19 cellular contexts compared by ENCODE assay signal in the genomic region with DNA sequence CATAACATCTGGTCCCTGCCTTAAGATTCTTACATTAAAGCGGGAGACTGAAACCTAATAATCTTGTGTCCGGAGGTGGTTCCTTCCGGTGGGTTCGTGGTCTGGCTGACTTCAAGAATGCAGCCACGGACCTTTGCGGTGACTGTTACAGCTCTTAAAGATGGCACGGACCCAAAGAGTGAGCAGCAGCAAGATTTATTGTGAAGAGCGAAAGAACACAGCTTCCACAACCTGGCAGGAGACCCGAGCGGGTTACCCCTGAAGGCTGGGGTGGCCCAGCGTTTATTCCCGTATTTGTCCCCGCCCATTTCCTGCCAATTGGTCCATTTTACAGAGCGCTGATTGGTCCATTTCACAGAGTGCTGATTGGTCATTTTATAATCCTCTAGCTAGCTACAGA.
A peak's percentile ranks its signal among the peaks of the same experiment; 100 is the strongest.
DNase-seq lines count a peak whose midpoint lies in the region; ATAC-seq and TF ChIP-seq lines count a peak whose summit lies in the region.
"Had no signal": no experiment of that assay in that cellular context is flagged by ENCODE, and none has a peak within 500 bp of the region (broad histone marks: within the 10 kb centered on the region; RNA-seq: fewer than 3 reads in every experiment).

No MANE protein-coding gene starts in this region.

- H3K4me1 ChIP-seq in SJCRH30, result peaks cover 23% of the 10 kb centered on the region
- peaks cover 6% of the 10 kb centered on the region; the same call in 1 of the 2 replicates for H3K4me1 ChIP-seq in GM23338 (ENCODE audit: insufficient read depth)

- peaks cover 2% of the 10 kb centered on the region for H3K9me3 Mint-ChIP-seq in chondrocyte (ENCODE audit: low read depth)
- peaks cover 5% of the 10 kb centered on the region for H3K9me3 Mint-ChIP-seq in type B pancreatic cell
- H3K9me3 Mint-ChIP-seq in GM23338, result no peaks in the 10 kb centered on the region; the same call in 2 of the 3 replicates
- H3K9me3 Mint-ChIP-seq: activated CD8-positive, alpha-beta T cell treated with anti-CD3 and anti-CD28 coated beads for 36 hours; activated naive CD8-positive, alpha-beta T cell treated with anti-CD3 and anti-CD28 coated beads for 36 hours; activated T-cell treated with anti-CD3 and anti-CD28 coated beads, Interleukin-2, amount 50 U/mL, for 72 hours; memory B cell; naive thymus-derived CD8-positive, alpha-beta T cell had no signal

- no peak overlapping the region for H3K27ac ChIP-seq in SJCRH30
- no peak overlapping the region for H3K27ac ChIP-seq in GM23338 (ENCODE audit: low read depth)
- H3K27ac ChIP-seq: heart right ventricle, SK-N-MC, thoracic aorta had no signal

- H2AFZ ChIP-seq in GM23338, result no peak overlapping the region

- H3K36me3 Mint-ChIP-seq in chondrocyte (ENCODE audit: low read depth) (no peaks in the 10 kb centered on the region), type B pancreatic cell (no peaks in the 10 kb centered on the region), GM23338 (ENCODE audit: low read depth) (no peaks in the 10 kb centered on the region)
- H3K36me3 Mint-ChIP-seq: activated naive CD8-positive, alpha-beta T cell treated with anti-CD3 and anti-CD28 coated beads for 36 hours; memory B cell; naive thymus-derived CD8-positive, alpha-beta T cell had no signal

- H3K27me3 ChIP-seq in SJCRH30 (no peaks in the 10 kb centered on the region), GM23338 (ENCODE audit: insufficient read depth) (no peaks in the 10 kb centered on the region)

- H3K4me3 Mint-ChIP-seq in chondrocyte (ENCODE audit: unreplicated experiment) (no peak overlapping the region), type B pancreatic cell (no peak overlapping the region), GM23338 (no peak overlapping the region)
- H3K4me3 Mint-ChIP-seq: activated CD8-positive, alpha-beta T cell treated with anti-CD3 and anti-CD28 coated beads for 36 hours; activated naive CD8-positive, alpha-beta T cell treated with anti-CD3 and anti-CD28 coated beads for 36 hours; activated T-cell treated with anti-CD3 and anti-CD28 coated beads, Interleukin-2, amount 50 U/mL, for 72 hours; memory B cell; naive thymus-derived CD8-positive, alpha-beta T cell had no signal

- DNase-seq in KBM-7 (peak; percentile 79), SJCRH30 (peak; percentile 53 to 66), chondrocyte (ENCODE audit: low spot score) (no peak), type B pancreatic cell (ENCODE audit: extremely low spot score, unreplicated experiment) (peak; percentile 10), GM23338 (ENCODE audit: low spot score) (no peak), AG08396 (ENCODE audit: low spot score) (no peak)
- DNase-seq: activated CD8-positive, alpha-beta T cell treated with anti-CD3 and anti-CD28 coated beads for 36 hours; activated naive CD8-positive, alpha-beta T cell treated with anti-CD3 and anti-CD28 coated beads for 36 hours; activated T-cell treated with anti-CD3 and anti-CD28 coated beads, Interleukin-2, amount 50 U/mL, for 72 hours; C1 segment of cervical spinal cord; heart right ventricle; naive thymus-derived CD8-positive, alpha-beta T cell; NCI-H187; NCI-H446 treated with DMSO at 0.1 percent for 48 hours had no signal

- H3K4me1 Mint-ChIP-seq in chondrocyte (ENCODE audit: low read depth) (peaks cover 27% of the 10 kb centered on the region), type B pancreatic cell (ENCODE audit: unreplicated experiment) (peaks cover 8% of the 10 kb centered on the region), GM23338 (peaks cover 12% of the 10 kb centered on the region)

- H3F3A ChIP-seq in GM23338 (replicated peaks; ENCODE audit: low read depth), result no peaks in the 10 kb centered on the region

- H3K27me3 Mint-ChIP-seq in chondrocyte (ENCODE audit: low read depth) (no peaks in the 10 kb centered on the region), type B pancreatic cell (peaks cover 9% of the 10 kb centered on the region), GM23338 (ENCODE audit: insufficient read depth, low read depth, poor library complexity) (no peaks in the 10 kb centered on the region)
- H3K27me3 Mint-ChIP-seq: memory B cell had no signal

- H3K36me3 ChIP-seq in SJCRH30 (no peaks in the 10 kb centered on the region), GM23338 (ENCODE audit: insufficient read depth) (no peaks in the 10 kb centered on the region)
- H3K36me3 ChIP-seq: heart right ventricle, thoracic aorta had no signal

- H4K20me1 ChIP-seq in GM23338 (replicated peaks; ENCODE audit: insufficient read depth), result no peaks in the 10 kb centered on the region

- H3K4me3 ChIP-seq in SJCRH30 (peak overlapping the region; percentile 32), GM23338 (no peak overlapping the region)
- H3K4me3 ChIP-seq: heart right ventricle, SK-N-MC, thoracic aorta had no signal

- in situ Hi-C loops in KBM-7 (cut with MboI; ENCODE audit: low pct_unique_long_range_greater_than_20kb, low sequenced_read_pairs), result no loop called here

- no peaks in the 10 kb centered on the region for H3K79me2 ChIP-seq in GM23338 (replicated peaks; ENCODE audit: insufficient read depth)

- H3K9me2 ChIP-seq in GM23338 (ENCODE audit: insufficient read depth), result peaks cover 16% of the 10 kb centered on the region

- peaks cover 5% of the 10 kb centered on the region; the same call in 1 of the 2 replicates for H3K9me3 ChIP-seq in SJCRH30 (replicated peaks)
- H3K9me3 ChIP-seq: heart right ventricle, thoracic aorta had no signal

- H3K27ac Mint-ChIP-seq in chondrocyte (ENCODE audit: unreplicated experiment) (peak overlapping the region; percentile 43), type B pancreatic cell (no peak overlapping the region), GM23338 (no peak overlapping the region)
- H3K27ac Mint-ChIP-seq: activated CD8-positive, alpha-beta T cell treated with anti-CD3 and anti-CD28 coated beads for 36 hours; activated naive CD8-positive, alpha-beta T cell treated with anti-CD3 and anti-CD28 coated beads for 36 hours; activated T-cell treated with anti-CD3 and anti-CD28 coated beads, Interleukin-2, amount 50 U/mL, for 72 hours; memory B cell; naive thymus-derived CD8-positive, alpha-beta T cell; progenitor cell of endocrine pancreas had no signal

- TF ChIP-seq CTCF in chondrocyte (IDR thresholded peaks at IDR 0.05), result no peak
- TF ChIP-seq CTCF in type B pancreatic cell (conservative IDR thresholded peaks at IDR 0.05), result no peak
- TF ChIP-seq CTCF in GM23338 (conservative IDR thresholded peaks at IDR 0.05; ENCODE audit: low read depth in 2 of 2), result no peak

- H3K4me2 ChIP-seq in GM23338, result no peak overlapping the region

- ATAC-seq in GM23338 (no peak), GM19452 (IDR thresholded peaks at IDR 0.05; ENCODE audit: unreplicated experiment) (no peak)
- ATAC-seq: activated CD8-positive, alpha-beta T cell treated with anti-CD3 and anti-CD28 coated beads for 36 hours; activated T-cell treated with anti-CD3 and anti-CD28 coated beads, Interleukin-2, amount 50 U/mL, for 72 hours; heart right ventricle; naive thymus-derived CD8-positive, alpha-beta T cell had no signal

TF ChIP-seq in GM23338, 12 proteins besides CTCF, POLR2A, EP300 and RAD21 (continues in another document):
- TF ChIP-seq REST (IDR thresholded peaks at IDR 0.05; ENCODE audit: unreplicated experiment), result no peak
- no peak for TF ChIP-seq STAT1 (IDR thresholded peaks at IDR 0.05; ENCODE audit: unreplicated experiment)
- TF ChIP-seq ZNF331 (CRISPR knock-in tag; IDR thresholded peaks at IDR 0.05; ENCODE audit: low read depth), result no peak
- TF ChIP-seq EZH2phosphoT487 (IDR thresholded peaks at IDR 0.05; ENCODE audit: unreplicated experiment), result no peak
- no peak for TF ChIP-seq EZH2 (IDR thresholded peaks at IDR 0.05; ENCODE audit: low read depth, unreplicated experiment)
- TF ChIP-seq ETS1 (IDR thresholded peaks at IDR 0.05), result no peak
- TF ChIP-seq NANOG (IDR thresholded peaks at IDR 0.05; ENCODE audit: borderline replicate concordance), result no peak
- no peak for TF ChIP-seq POLR2AphosphoS5 (IDR thresholded peaks at IDR 0.05; ENCODE audit: low read depth)
- no peak for TF ChIP-seq CREB1 (CRISPR knock-in tag; IDR thresholded peaks at IDR 0.05; ENCODE audit: low read depth)

Comparison
In these comparisons a context has a peak if more than half of its experiments do, and no peak if none do; other contexts are left out.
1. DNase-seq: peak in KBM-7 (single experiment), SJCRH30 (2 of 2) and type B pancreatic cell (single experiment); none in chondrocyte (single experiment), GM23338 (single experiment) and AG08396 (single experiment).